Comparison of ENCODE assay signal across 9 cellular contexts in genomic region chrX:154542723-154543424, GRCh38. TPM values are rescaled to one million over a fixed set of nuclear protein-coding genes. Genes with fewer than 3 reads are reported as not detected.
A peak's percentile ranks its signal among the peaks of the same experiment; 100 is the strongest.
DNase-seq lines count a peak whose midpoint lies in the region; FAIRE-seq and TF ChIP-seq lines count a peak whose summit lies in the region.
"Had no signal": no experiment of that assay in that cellular context is flagged by ENCODE, and none has a peak within 500 bp of the region (broad histone marks: within the 10 kb centered on the region; RNA-seq: fewer than 3 reads in every experiment).

No MANE protein-coding gene starts in this region.

- no peak overlapping the region for H3K4me2 ChIP-seq in mesenchymal stem cell (ENCODE audit: low read length, poor library complexity, severe bottlenecking)

- peak overlapping the region in 1 of 2 experiments; percentile 75 for H3K14ac ChIP-seq in mesenchymal stem cell (ENCODE audit: low read length in 2 of 2)

- no peak for FAIRE-seq in kidney (lab: Jason Lieb, UNC)

- no peak overlapping the region for H3K23ac ChIP-seq in mesenchymal stem cell (ENCODE audit: low read length in 2 of 2)

- H3K79me2 ChIP-seq in ACC112 (ENCODE audit: control insufficient read depth, insufficient read depth, low read length, unreplicated experiment), result peaks cover 38% of the 10 kb centered on the region

- H2AFZ ChIP-seq in ACC112 (ENCODE audit: low read length, unreplicated experiment) (no peak overlapping the region), mesenchymal stem cell (ENCODE audit: low read depth, low read length) (no peak overlapping the region)

- H3K27ac Mint-ChIP-seq in endodermal cell, result no peak overlapping the region

- peak overlapping the region in 1 of 2 experiments; percentile 86 for H2BK12ac ChIP-seq in mesenchymal stem cell (ENCODE audit: low read length in 2 of 2)

- H3K4me3 Mint-ChIP-seq in endodermal cell, result no peak overlapping the region

- H4K91ac ChIP-seq in mesenchymal stem cell (ENCODE audit: low read length), result peak overlapping the region; percentile 99

- DNase-seq in KBM-7, result peak; percentile 93
- peak; percentile 35 for DNase-seq in activated naive CD4-positive, alpha-beta T cell treated with anti-CD3 and anti-CD28 coated beads, Interleukin-2, amount 50 U/mL, for 16 hours
- no peak for DNase-seq in mesenchymal stem cell
- no peak for DNase-seq in kidney
- DNase-seq in activated CD4-positive, CD25-positive, alpha-beta regulatory T cell treated with anti-CD3 and anti-CD28 coated beads, Interleukin-2, amount 50 U/mL, for 72 hours, result no peak
- no peak for DNase-seq in endodermal cell
- no peak for DNase-seq in NCI-H2107 (lab: John Stamatoyannopoulos, UW)

- peak overlapping the region; percentile 93 for H2BK15ac ChIP-seq in mesenchymal stem cell (ENCODE audit: low read depth, poor library complexity, severe bottlenecking)

- peaks cover 54% of the 10 kb centered on the region for H3K9me3 Mint-ChIP-seq in endodermal cell

- H3K4me1 ChIP-seq in ACC112 (ENCODE audit: control insufficient read depth, insufficient read depth, low read length, unreplicated experiment) (peaks cover 39% of the 10 kb centered on the region), mesenchymal stem cell (ENCODE audit: control insufficient read depth, insufficient read depth, low read depth, low read length) (peaks cover 28% of the 10 kb centered on the region), kidney (ENCODE audit: control insufficient read depth in 1 of 2, insufficient read depth in 1 of 2, low read depth in 1 of 2, low read length in 2 of 2) (peaks cover 0 to 9% of the 10 kb centered on the region in 2 donors), endodermal cell (ENCODE audit: control insufficient read depth, insufficient read depth, low read length) (no peaks in the 10 kb centered on the region)

- intact Hi-C loops in kidney (cut with DNase I), result no loop called here

- H3K9me3 ChIP-seq in mesenchymal stem cell (ENCODE audit: control insufficient read depth, low read length) (no peaks in the 10 kb centered on the region), kidney (ENCODE audit: control insufficient read depth in 1 of 2, low read length in 2 of 2) (no peaks in the 10 kb centered on the region), endodermal cell (ENCODE audit: control insufficient read depth, low read length) (no peaks in the 10 kb centered on the region)

- no peaks in the 10 kb centered on the region for H3K27me3 Mint-ChIP-seq in endodermal cell (ENCODE audit: insufficient read depth)

- H3K79me1 ChIP-seq in mesenchymal stem cell (replicated peaks; ENCODE audit: low read length, poor library complexity, severe bottlenecking), result no peaks in the 10 kb centered on the region

- H3K36me3 ChIP-seq in ACC112 (ENCODE audit: insufficient read depth, low read length) (no peaks in the 10 kb centered on the region; the same call in 1 of the 2 replicates), mesenchymal stem cell (ENCODE audit: control insufficient read depth in 1 of 2, insufficient read depth in 2 of 2, low read depth in 1 of 2, low read length in 2 of 2) (peaks cover 14 to 36% of the 10 kb centered on the region in 2 experiments), kidney (ENCODE audit: control insufficient read depth in 1 of 2, insufficient read depth in 2 of 2, low read length in 2 of 2) (no peaks in the 10 kb centered on the region), endodermal cell (ENCODE audit: control insufficient read depth, insufficient read depth, low read length) (peaks cover 13% of the 10 kb centered on the region)

- H2BK120ac ChIP-seq in mesenchymal stem cell (ENCODE audit: low read depth, low read length), result peak overlapping the region; percentile 85

- in situ Hi-C loops in KBM-7 (cut with MboI; ENCODE audit: low pct_unique_long_range_greater_than_20kb, low sequenced_read_pairs), result no loop called here

- TF ChIP-seq CTCF in kidney (IDR thresholded peaks at IDR 0.05; ENCODE audit: borderline replicate concordance, extremely low read depth, insufficient read depth) (no peak), endodermal cell (conservative IDR thresholded peaks at IDR 0.05) (no peak)

- H3K4me1 Mint-ChIP-seq in endodermal cell, result peaks cover 4% of the 10 kb centered on the region

- peak overlapping the region; percentile 89 for H2BK5ac ChIP-seq in mesenchymal stem cell (ENCODE audit: low read depth, low read length, poor library complexity, severe bottlenecking)

- 93% methylated on average over 19 of the region's 20 CpGs for WGBS in mesenchymal stem cell
- WGBS in endodermal cell (ENCODE audit: insufficient coverage in 1 of 2, insufficient read length in 1 of 2), 2 experiments, result 91 to 100% methylated on average over 3 to 19 of the region's 20 CpGs

- H3K9ac ChIP-seq in mesenchymal stem cell (ENCODE audit: low read length) (peak overlapping the region; percentile 88), kidney (ENCODE audit: low read length in 2 of 2) (no peak overlapping the region), endodermal cell (ENCODE audit: extremely low read depth, low read length, poor library complexity, severe bottlenecking) (no peak overlapping the region)

- peak overlapping the region; percentile 100 for H2AK5ac ChIP-seq in mesenchymal stem cell (ENCODE audit: low read length, severe bottlenecking)

- H4K8ac ChIP-seq in mesenchymal stem cell (ENCODE audit: low read length), result peak overlapping the region; percentile 84

- no peaks in the 10 kb centered on the region for H3K27me3 ChIP-seq in ACC112 (ENCODE audit: insufficient read depth, low read length)
- peaks cover 0 to 15% of the 10 kb centered on the region in 2 experiments for H3K27me3 ChIP-seq in mesenchymal stem cell (ENCODE audit: control insufficient read depth in 1 of 2, insufficient read depth in 1 of 2, low read length in 2 of 2)
- no peaks in the 10 kb centered on the region for H3K27me3 ChIP-seq in endodermal cell (ENCODE audit: control insufficient read depth, insufficient read depth, low read length, poor library complexity, severe bottlenecking)

- H3K27ac ChIP-seq in ACC112 (ENCODE audit: low read depth, low read length), result peak overlapping the region; percentile 99
- peak overlapping the region; percentile 94 for H3K27ac ChIP-seq in mesenchymal stem cell (ENCODE audit: low read length, poor library complexity, severe bottlenecking)
- peak overlapping the region in 1 of 2 donors; percentile 5 for H3K27ac ChIP-seq in kidney (ENCODE audit: low read depth in 2 of 2, low read length in 2 of 2)
- H3K27ac ChIP-seq in endodermal cell (ENCODE audit: low read depth, low read length), result no peak overlapping the region

- peak overlapping the region; percentile 69 for H3K4me3 ChIP-seq in ACC112 (ENCODE audit: low read depth, low read length)
- H3K4me3 ChIP-seq in mesenchymal stem cell (ENCODE audit: insufficient read depth in 1 of 2, low read depth in 1 of 2, low read length in 2 of 2), result peak overlapping the region in 1 of 2 experiments; percentile 61
- no peak overlapping the region for H3K4me3 ChIP-seq in kidney (ENCODE audit: low read length in 2 of 2)
- H3K4me3 ChIP-seq in endodermal cell (ENCODE audit: low read length), result no peak overlapping the region

- peak overlapping the region; percentile 75 to 94 for H3K18ac ChIP-seq in mesenchymal stem cell (ENCODE audit: low read depth in 1 of 2, low read length in 2 of 2)

- peak overlapping the region; percentile 54 to 91 for H3K4ac ChIP-seq in mesenchymal stem cell (ENCODE audit: low read depth in 1 of 2, low read length in 2 of 2)

- peaks cover 23% of the 10 kb centered on the region for H3K36me3 Mint-ChIP-seq in endodermal cell (ENCODE audit: low read depth)

RNA-seq across cellular contexts. Expression of gene G6PD, which starts 3.8 kb away (rescaled TPM):
- polyA plus RNA-seq in mesenchymal stem cell (2013, experiment 1 of 2), result 165 TPM
- polyA plus RNA-seq in mesenchymal stem cell (2013, experiment 2 of 2), result 165 TPM
- total RNA-seq in kidney (54.1 TPM), endodermal cell (10 to 100 TPM; 71.7 to 81.4 TPM)
- polyA plus RNA-seq in kidney (ENCODE audit: insufficient read depth, low read depth, low replicate concordance), result 34.7 TPM
- 69.5 TPM for polyA plus RNA-seq in endodermal cell (2013, experiment 1 of 2)
- polyA plus RNA-seq in endodermal cell (2013, experiment 2 of 2), result 64.0 TPM

RNA-seq across cellular contexts. Expression of gene IKBKG, which starts 4.5 kb away (rescaled TPM):
- polyA plus RNA-seq in mesenchymal stem cell (2013, experiment 1 of 2), result 23.0 TPM
- 21.9 TPM for polyA plus RNA-seq in mesenchymal stem cell (2013, experiment 2 of 2)
- total RNA-seq in kidney (31.3 TPM), endodermal cell (10 to 100 TPM; 19.8 to 20.3 TPM)
- 23.3 TPM for polyA plus RNA-seq in kidney (ENCODE audit: insufficient read depth, low read depth, low replicate concordance)
- 16.9 TPM for polyA plus RNA-seq in endodermal cell (2013, experiment 1 of 2)
- 17.1 TPM for polyA plus RNA-seq in endodermal cell (2013, experiment 2 of 2)

RNA-seq across cellular contexts. Expression of gene FAM3A, which starts 26.8 kb away (rescaled TPM):
- 27.0 TPM for polyA plus RNA-seq in mesenchymal stem cell (2013, experiment 1 of 2)
- 24.3 TPM for polyA plus RNA-seq in mesenchymal stem cell (2013, experiment 2 of 2)
- total RNA-seq in kidney, result 39.5 TPM
- 73.4 TPM for polyA plus RNA-seq in kidney (ENCODE audit: insufficient read depth, low read depth, low replicate concordance)
- 10 to 100 TPM; 23.6 to 24.3 TPM for total RNA-seq in endodermal cell
- 27.7 TPM for polyA plus RNA-seq in endodermal cell (2013, experiment 1 of 2)
- polyA plus RNA-seq in endodermal cell (2013, experiment 2 of 2), result 26.2 TPM

RNA-seq across cellular contexts. Expression of gene CTAG1A, which starts 42.1 kb away (rescaled TPM):
- not detected for polyA plus RNA-seq in mesenchymal stem cell (2013, experiment 1 of 2)
- not detected for polyA plus RNA-seq in mesenchymal stem cell (2013, experiment 2 of 2)
- not detected for total RNA-seq in kidney
- polyA plus RNA-seq in kidney (ENCODE audit: insufficient read depth, low read depth, low replicate concordance), result not detected
- total RNA-seq in endodermal cell, result not detected
- not detected for polyA plus RNA-seq in endodermal cell (2013, experiment 1 of 2)
- not detected for polyA plus RNA-seq in endodermal cell (2013, experiment 2 of 2)
- polyA plus RNA-seq: neural cell had no signal

RNA-seq across cellular contexts. Expression of gene SLC10A3, which starts 52.4 kb away (rescaled TPM):
- 27.5 TPM for polyA plus RNA-seq in mesenchymal stem cell (2013, experiment 1 of 2)
- 27.3 TPM for polyA plus RNA-seq in mesenchymal stem cell (2013, experiment 2 of 2)
- total RNA-seq in kidney (27.3 TPM), endodermal cell (1 to 10 TPM; 5.4 to 9.1 TPM)
- polyA plus RNA-seq in kidney (ENCODE audit: insufficient read depth, low read depth, low replicate concordance), result 19.0 TPM
- 7.4 TPM for polyA plus RNA-seq in endodermal cell (2013, experiment 1 of 2)
- 7.8 TPM for polyA plus RNA-seq in endodermal cell (2013, experiment 2 of 2)

Comparison
In these comparisons a context has a peak if more than half of its experiments do, and no peak if none do; other contexts are left out.
1. DNase-seq: peak in KBM-7 (single experiment) and activated naive CD4-positive, alpha-beta T cell treated with anti-CD3 and anti-CD28 coated beads, Interleukin-2, amount 50 U/mL, for 16 hours (single experiment); none in mesenchymal stem cell (single experiment), kidney (single experiment), activated CD4-positive, CD25-positive, alpha-beta regulatory T cell treated with anti-CD3 and anti-CD28 coated beads, Interleukin-2, amount 50 U/mL, for 72 hours (single experiment), endodermal cell (single experiment) and NCI-H2107 (single experiment).